Comparison of ENCODE assay signal across 8 cellular contexts in the genomic region with DNA sequence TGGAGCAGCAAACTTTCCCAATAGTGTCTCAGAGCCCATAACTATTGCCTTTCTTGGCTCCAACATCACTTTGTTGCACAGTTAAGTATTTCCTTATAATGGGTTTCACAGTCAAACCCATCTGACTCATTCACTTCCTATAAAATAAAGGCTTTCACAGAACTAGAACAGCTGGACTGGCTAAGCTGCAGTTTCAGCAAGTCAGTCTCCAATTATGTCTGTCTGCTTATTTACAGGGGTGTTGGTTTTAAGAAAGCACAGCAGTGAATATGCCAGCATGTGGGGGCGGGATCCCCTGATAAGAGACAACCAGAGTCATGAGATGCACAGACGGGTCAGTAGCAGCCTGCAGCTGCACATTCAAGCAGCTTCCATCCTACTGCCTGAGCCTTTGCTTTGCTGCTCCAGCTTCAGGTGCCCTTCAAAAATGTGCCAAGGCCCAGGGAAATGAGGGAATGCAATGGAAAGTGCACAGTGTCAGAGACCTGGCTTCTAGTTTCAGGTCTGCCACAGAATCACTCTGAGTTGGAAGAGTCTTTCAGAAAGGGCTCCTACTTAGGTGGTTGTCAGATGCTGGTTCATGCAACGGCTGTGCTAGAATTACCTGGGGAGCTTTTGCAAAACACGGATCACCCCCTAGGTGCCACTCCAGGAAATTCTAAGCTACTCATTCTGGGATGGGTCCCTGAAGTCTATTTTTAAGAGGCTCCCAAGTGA. TPM values are rescaled to one million over a fixed set of nuclear protein-coding genes. Genes with fewer than 3 reads are reported as not detected.
A peak's percentile ranks its signal among the peaks of the same experiment; 100 is the strongest.
DNase-seq lines count a peak whose midpoint lies in the region; ATAC-seq, FAIRE-seq and TF ChIP-seq lines count a peak whose summit lies in the region.

No MANE protein-coding gene starts in this region.

- peak overlapping the region; percentile 18 for H3K9ac ChIP-seq in keratinocyte (ENCODE audit: control insufficient read depth, extremely low read depth, insufficient read depth, low read length)

- FAIRE-seq in keratinocyte (lab: Jason Lieb, UNC) = peak; percentile 73

- H3K9me3 ChIP-seq in keratinocyte (ENCODE audit: control insufficient read depth, low read depth, low read length) (no peaks in the 10 kb centered on the region), uterus (no peaks in the 10 kb centered on the region), gastrocnemius medialis (no peaks in the 10 kb centered on the region)

- dilution Hi-C loops in keratinocyte (cut with MboI; ENCODE audit: extremely low pct_ligation_motif_present, low sequenced_read_pairs) = no loop called here

- H3K36me3 ChIP-seq in keratinocyte (ENCODE audit: control insufficient read depth in 2 of 2, extremely low read depth in 1 of 2, insufficient read depth in 2 of 2, low read length in 2 of 2) (peaks cover 22 to 43% of the 10 kb centered on the region in 2 experiments), uterus (no peaks in the 10 kb centered on the region), gastrocnemius medialis (peaks cover 0 to 75% of the 10 kb centered on the region in 2 donors)

- peaks cover 3% of the 10 kb centered on the region for H3K9me1 ChIP-seq in keratinocyte (ENCODE audit: control insufficient read depth, extremely low read depth, insufficient read depth, low read length)

- H4K20me1 ChIP-seq in keratinocyte (ENCODE audit: control insufficient read depth, extremely low read depth, insufficient read depth, low read length) = no peaks in the 10 kb centered on the region

- ATAC-seq in activated naive CD8-positive, alpha-beta T cell treated with anti-CD3 and anti-CD28 coated beads, Interleukin-2, amount 10 ng/mL, durations not matched to agents 7 days and 5 days (ENCODE audit: low read depth) = peak; percentile 39
- no peak for ATAC-seq in gastrocnemius medialis
- ATAC-seq in GM18907 (IDR thresholded peaks at IDR 0.05; ENCODE audit: unreplicated experiment) = no peak

- H3K4me3 Mint-ChIP-seq in activated naive CD8-positive, alpha-beta T cell treated with anti-CD3 and anti-CD28 coated beads, Interleukin-2, amount 10 ng/mL, durations not matched to agents 7 days and 5 days = no peak overlapping the region

- intact Hi-C loops in uterus (cut with DNase I; ENCODE audit: low total_unique reads) = loop anchor here (10.0 kb wide), 3 partner anchors 65 to 145 kb away; a partner anchor contains a TSS
- intact Hi-C loops in gastrocnemius medialis (cut with DNase I; ENCODE audit: low total_unique reads) = no loop called here
- intact Hi-C loops in head of caudate nucleus (cut with DNase I) = loop anchor here (10.0 kb wide), 1 partner anchor 65 kb away; no protein-coding TSS in a partner anchor

- H3K4me1 ChIP-seq in keratinocyte (ENCODE audit: control insufficient read depth, extremely low read depth, insufficient read depth, low read length) (peaks cover 22% of the 10 kb centered on the region), uterus (peaks cover 0 to 5% of the 10 kb centered on the region in 2 donors), gastrocnemius medialis (peaks cover 4 to 6% of the 10 kb centered on the region in 2 donors)

- peaks cover 52% of the 10 kb centered on the region for H3K36me3 Mint-ChIP-seq in activated naive CD8-positive, alpha-beta T cell treated with anti-CD3 and anti-CD28 coated beads, Interleukin-2, amount 10 ng/mL, durations not matched to agents 7 days and 5 days

- H3K9me3 Mint-ChIP-seq in activated naive CD8-positive, alpha-beta T cell treated with anti-CD3 and anti-CD28 coated beads, Interleukin-2, amount 10 ng/mL, durations not matched to agents 7 days and 5 days = no peaks in the 10 kb centered on the region

- H3K4me1 Mint-ChIP-seq in activated naive CD8-positive, alpha-beta T cell treated with anti-CD3 and anti-CD28 coated beads, Interleukin-2, amount 10 ng/mL, durations not matched to agents 7 days and 5 days = peaks cover 31% of the 10 kb centered on the region

- no peak for TF ChIP-seq CTCF in keratinocyte (optimal IDR thresholded peaks at IDR 0.05 in 1 of 3, IDR thresholded peaks at IDR 0.05 in 1 of 3, conservative IDR thresholded peaks at IDR 0.05 in 1 of 3; ENCODE audit: extremely low read depth in 1 of 3, insufficient read depth in 2 of 3, low read length in 3 of 3)
- TF ChIP-seq CTCF in uterus (IDR thresholded peaks at IDR 0.05) = no peak
- no peak for TF ChIP-seq CTCF in gastrocnemius medialis (IDR thresholded peaks at IDR 0.05 in 4 of 5, conservative IDR thresholded peaks at IDR 0.05 in 1 of 5)

- peak overlapping the region; percentile 5 for H3K27ac Mint-ChIP-seq in activated naive CD8-positive, alpha-beta T cell treated with anti-CD3 and anti-CD28 coated beads, Interleukin-2, amount 10 ng/mL, durations not matched to agents 7 days and 5 days

- H3K4me2 ChIP-seq in keratinocyte (ENCODE audit: control insufficient read depth, extremely low read depth, insufficient read depth, low read depth, low read length) = no peak overlapping the region

- in situ Hi-C loops in gastrocnemius medialis (cut with MboI; ENCODE audit: low sequenced_read_pairs in 4 of 4) = loop anchor here in 3 of 4 donors (5.0 to 10.0 kb wide), 5 partner anchors 65 to 145 kb away; a partner anchor contains a TSS

- POLR2A ChIA-PET in activated naive CD8-positive, alpha-beta T cell treated with anti-CD3 and anti-CD28 coated beads, Interleukin-2, amount 10 ng/mL, durations not matched to agents 7 days and 5 days (lab: Charles Lee) = no interaction called here

- H3K4me3 ChIP-seq in keratinocyte (ENCODE audit: control insufficient read depth in 2 of 3, extremely low read depth in 1 of 3, insufficient read depth in 2 of 3, low read depth in 1 of 3, low read length in 3 of 3) (no peak overlapping the region), uterus (no peak overlapping the region), gastrocnemius medialis (no peak overlapping the region)

- DNase-seq in stimulated activated CD4-positive, alpha-beta T cell treated with anti-CD3 and anti-CD28 coated beads, Interleukin-12 subunit alpha, Interleukin-12 subunit beta, amount 100 ng/mL, for 48 hours (ENCODE audit: low read depth in 2 of 3, low spot score in 1 of 3) = peak in 2 of 3 donors; percentile 18 to 22
- no peak for DNase-seq in stimulated activated CD4-positive, alpha-beta T cell treated with anti-CD3 and anti-CD28 coated beads, Interleukin-2, amount 100 ng/mL, for 48 hours
- no peak for DNase-seq in activated naive CD8-positive, alpha-beta T cell treated with anti-CD3 and anti-CD28 coated beads, Interleukin-2, amount 10 ng/mL, durations not matched to agents 7 days and 5 days
- DNase-seq in keratinocyte (ENCODE audit: low read depth, low spot score) = no peak
- peak; percentile 76 to 81 for DNase-seq in uterus
- DNase-seq in gastrocnemius medialis = no peak
- no peak for DNase-seq in head of caudate nucleus

- peaks cover 11% of the 10 kb centered on the region for H3K79me2 ChIP-seq in keratinocyte (ENCODE audit: control insufficient read depth, insufficient read depth, low read length)

- no peaks in the 10 kb centered on the region for H3K27me3 ChIP-seq in keratinocyte (ENCODE audit: control insufficient read depth, extremely low read depth, insufficient read depth, low read length)
- H3K27me3 ChIP-seq in uterus = no peaks in the 10 kb centered on the region
- no peaks in the 10 kb centered on the region for H3K27me3 ChIP-seq in gastrocnemius medialis

- TF ChIP-seq POLR2A in uterus (IDR thresholded peaks at IDR 0.05) = peak in 1 of 2 donors; percentile 35
- no peak for TF ChIP-seq POLR2A in gastrocnemius medialis (IDR thresholded peaks at IDR 0.05)

- H2AFZ ChIP-seq in keratinocyte (ENCODE audit: control insufficient read depth, low read length) = no peak overlapping the region

- H3K27ac ChIP-seq in keratinocyte (ENCODE audit: control insufficient read depth, insufficient read depth, low read length) = peak overlapping the region; percentile 41
- H3K27ac ChIP-seq in uterus = peak overlapping the region; percentile 59 to 66
- H3K27ac ChIP-seq in gastrocnemius medialis = no peak overlapping the region

- H3K27me3 Mint-ChIP-seq in activated naive CD8-positive, alpha-beta T cell treated with anti-CD3 and anti-CD28 coated beads, Interleukin-2, amount 10 ng/mL, durations not matched to agents 7 days and 5 days = no peaks in the 10 kb centered on the region

RNA-seq across cellular contexts. Expression of a gene that starts 24.8 kb away (rescaled TPM):
- total RNA-seq in activated naive CD8-positive, alpha-beta T cell treated with anti-CD3 and anti-CD28 coated beads, Interleukin-2, amount 10 ng/mL, durations not matched to agents 7 days and 5 days = 10 to 100 TPM; 21.6 to 22.4 TPM
- 31.8 to 48.3 TPM (median 33.5 TPM) in 3 replicates for polyA plus RNA-seq in keratinocyte
- 18.9 TPM for polyA plus RNA-seq in keratinocyte (2011; ENCODE audit: low read depth)
- polyA plus RNA-seq in keratinocyte (2011; cell fraction: cytosol; rRNA removed) = 31.1 and 31.5 TPM in 2 replicates
- 26.6 and 29.0 TPM in 2 replicates for polyA plus RNA-seq in keratinocyte (2011; cell fraction: nucleus; rRNA removed)
- polyA plus RNA-seq in keratinocyte (2012; ENCODE audit: low replicate concordance) = 31.3 and 36.7 TPM in 2 replicates
- 31.8 to 54.8 TPM (median 49.1 TPM) in 3 replicates for polyA minus RNA-seq in keratinocyte
- 45.1 TPM for polyA minus RNA-seq in keratinocyte (2011; cell fraction: cytosol; rRNA and poly(A)+ RNA removed)
- polyA minus RNA-seq in keratinocyte (2011; cell fraction: nucleus; rRNA and poly(A)+ RNA removed) = 20.4 and 24.8 TPM in 2 replicates
- total RNA-seq in uterus (10 to 100 TPM; 13.2 to 23.4 (median 17.4) TPM), gastrocnemius medialis (10 to 100 TPM; 22.7 to 34.4 (median 28.6) TPM)

RNA-seq across cellular contexts. Expression of a gene that starts 38.6 kb away (rescaled TPM):
- not detected for total RNA-seq in activated naive CD8-positive, alpha-beta T cell treated with anti-CD3 and anti-CD28 coated beads, Interleukin-2, amount 10 ng/mL, durations not matched to agents 7 days and 5 days
- 59.4 to 125 TPM (median 109 TPM) in 3 replicates for polyA plus RNA-seq in keratinocyte
- polyA plus RNA-seq in keratinocyte (2011; ENCODE audit: low read depth) = 26.0 TPM
- polyA plus RNA-seq in keratinocyte (2011; cell fraction: cytosol; rRNA removed) = 129 and 227 TPM in 2 replicates
- 39.2 and 55.8 TPM in 2 replicates for polyA plus RNA-seq in keratinocyte (2011; cell fraction: nucleus; rRNA removed)
- polyA plus RNA-seq in keratinocyte (2012; ENCODE audit: low replicate concordance) = 133 and 154 TPM in 2 replicates
- 109 to 222 TPM (median 141 TPM) in 3 replicates for polyA minus RNA-seq in keratinocyte
- 141 TPM for polyA minus RNA-seq in keratinocyte (2011; cell fraction: cytosol; rRNA and poly(A)+ RNA removed)
- 17.9 and 19.2 TPM in 2 replicates for polyA minus RNA-seq in keratinocyte (2011; cell fraction: nucleus; rRNA and poly(A)+ RNA removed)
- 10 to 100 TPM; 18.4 to 57.4 (median 34.8) TPM for total RNA-seq in uterus
- total RNA-seq in gastrocnemius medialis = 1 to 10 TPM; 4.0 to 7.0 (median 4.8) TPM

RNA-seq across cellular contexts. Expression of a gene that starts 53.5 kb away (rescaled TPM):
- total RNA-seq in activated naive CD8-positive, alpha-beta T cell treated with anti-CD3 and anti-CD28 coated beads, Interleukin-2, amount 10 ng/mL, durations not matched to agents 7 days and 5 days = under 1 TPM in 1 of 2 experiments, not detected in 1; 0.40 TPM
- not detected in 3 replicates for polyA plus RNA-seq in keratinocyte
- not detected for polyA plus RNA-seq in keratinocyte (2011; ENCODE audit: low read depth)
- polyA plus RNA-seq in keratinocyte (2011; cell fraction: cytosol; rRNA removed) = not detected in 2 replicates
- not detected in 2 replicates for polyA plus RNA-seq in keratinocyte (2011; cell fraction: nucleus; rRNA removed)
- 0.44 and 1.1 TPM in 2 replicates for polyA plus RNA-seq in keratinocyte (2012; ENCODE audit: low replicate concordance)
- polyA minus RNA-seq in keratinocyte = not detected in 3 replicates
- polyA minus RNA-seq in keratinocyte (2011; cell fraction: cytosol; rRNA and poly(A)+ RNA removed) = not detected
- polyA minus RNA-seq in keratinocyte (2011; cell fraction: nucleus; rRNA and poly(A)+ RNA removed) = not detected in 2 replicates
- total RNA-seq in uterus (under 1 TPM in 2 of 4 donors, not detected in 2; 0.76 to 0.79 TPM), gastrocnemius medialis (not detected)

Comparison
In these comparisons a context has a peak if more than half of its experiments do, and no peak if none do; other contexts are left out.
1. DNase-seq: peak in stimulated activated CD4-positive, alpha-beta T cell treated with anti-CD3 and anti-CD28 coated beads, Interleukin-12 subunit alpha, Interleukin-12 subunit beta, amount 100 ng/mL, for 48 hours (2 of 3) and uterus (2 of 2); none in stimulated activated CD4-positive, alpha-beta T cell treated with anti-CD3 and anti-CD28 coated beads, Interleukin-2, amount 100 ng/mL, for 48 hours (0 of 2), activated naive CD8-positive, alpha-beta T cell treated with anti-CD3 and anti-CD28 coated beads, Interleukin-2, amount 10 ng/mL, durations not matched to agents 7 days and 5 days (single experiment), keratinocyte (single experiment), gastrocnemius medialis (0 of 2) and head of caudate nucleus (0 of 42).
2. H3K27ac ChIP-seq: peak in keratinocyte (single experiment) and uterus (2 of 2); none in gastrocnemius medialis (0 of 4).
3. RNA of a gene that starts 38.6 kb away (total RNA-seq): 18.4 to 57.4 TPM in uterus and 4.0 to 7.0 TPM in gastrocnemius medialis; not detected in activated naive CD8-positive, alpha-beta T cell treated with anti-CD3 and anti-CD28 coated beads, Interleukin-2, amount 10 ng/mL, durations not matched to agents 7 days and 5 days; every median in the first group is over 4 times any median in the second.